19 cellular contexts compared by ENCODE assay signal in the genomic region with DNA sequence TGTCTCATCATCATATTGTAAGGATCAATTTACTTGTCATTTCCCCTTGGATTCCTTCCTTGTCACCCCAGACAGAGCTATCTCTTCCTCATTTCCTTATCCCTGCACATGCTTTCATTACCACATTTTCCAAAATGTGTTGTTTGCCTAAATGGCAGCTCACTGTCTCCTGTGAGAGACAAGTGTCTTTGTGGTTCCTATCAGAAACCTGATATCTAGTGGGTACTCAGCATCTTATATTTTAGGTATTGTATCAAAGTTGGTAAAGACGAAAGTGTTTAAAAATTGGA.
"Had no signal": no experiment of that assay in that cellular context is flagged by ENCODE, and none has a peak within 500 bp of the region (broad histone marks: within the 10 kb centered on the region; RNA-seq: fewer than 3 reads in every experiment).

No MANE protein-coding gene starts in this region.

- H3K9me3 ChIP-seq: Peyer's patch, SJCRH30 had no signal

- DNase-seq: KBM-7, MV-4-11, NCI-H1092, NCI-H1105 treated with DMSO at 0.1 percent for 48 hours, NCI-H1417 treated with DMSO at 0.1 percent for 48 hours, NCI-H146, NCI-H1694 treated with DMSO at 0.1 percent for 48 hours, NCI-H1930, NCI-H2081 treated with DMSO at 0.1 percent for 48 hours, NCI-H2227 treated with DMSO at 0.1 percent for 48 hours, NCI-H524, NCI-H69, NCI-H774, PC-9, Peyer's patch, SHP77 treated with DMSO at 0.1 percent for 48 hours, SJCRH30 had no signal

- H3K4me3 ChIP-seq: PC-9, Peyer's patch, SJCRH30 had no signal

- H2AFZ ChIP-seq: PC-9 had no signal

- H3K36me3 ChIP-seq: Peyer's patch, SJCRH30 had no signal

- H3K4me1 ChIP-seq: Peyer's patch, SJCRH30 had no signal

- H3K4me2 ChIP-seq: PC-9 had no signal

- ATAC-seq: Right ventricle myocardium inferior had no signal

- H3K27me3 ChIP-seq: Peyer's patch, SJCRH30 had no signal

- H3K27ac ChIP-seq: HL-60, PC-9, Peyer's patch, SJCRH30 had no signal
